ENCODE assay signal across 10 cellular contexts in the genomic region with DNA sequence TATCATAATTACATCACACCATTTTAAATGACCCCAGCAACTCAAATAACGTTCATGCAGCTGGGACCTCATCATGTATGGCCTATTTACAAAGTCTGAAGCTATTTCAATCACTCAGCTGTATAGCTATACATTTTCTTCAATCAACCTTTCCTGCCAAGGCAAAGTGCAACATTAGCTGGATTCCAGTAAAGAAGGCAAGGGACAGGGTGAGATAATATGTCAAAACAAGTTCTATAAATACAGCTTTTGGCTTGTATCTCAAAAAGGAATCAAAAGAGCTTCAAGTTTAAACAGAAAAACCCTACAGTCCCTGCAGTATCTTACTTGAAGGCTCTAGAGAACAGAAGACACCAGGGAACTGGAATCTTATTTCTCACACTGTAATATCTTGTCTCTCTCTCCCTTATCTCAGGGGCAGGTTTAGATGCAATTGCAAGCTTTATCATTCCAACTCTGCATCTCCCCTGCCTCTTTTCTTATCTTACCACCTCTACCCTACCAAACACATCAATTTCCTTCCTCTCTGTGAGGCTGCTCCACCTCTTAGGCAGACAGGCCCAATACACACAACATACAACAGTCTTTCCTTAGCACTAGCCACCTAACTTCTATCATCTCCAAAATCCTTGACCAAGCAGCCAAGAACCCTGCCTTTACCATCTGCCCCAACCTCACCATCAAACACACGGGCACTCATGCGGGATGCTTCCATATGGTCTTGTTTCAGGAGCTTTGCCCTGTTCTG. TPM values are rescaled to one million over a fixed set of nuclear protein-coding genes. Genes with fewer than 3 reads are reported as not detected.
DNase-seq lines count a peak whose midpoint lies in the region; ATAC-seq, FAIRE-seq and TF ChIP-seq lines count a peak whose summit lies in the region.
"Had no signal": no experiment of that assay in that cellular context is flagged by ENCODE, and none has a peak within 500 bp of the region (broad histone marks: within the 10 kb centered on the region; RNA-seq: fewer than 3 reads in every experiment).

No MANE protein-coding gene starts in this region.

- no peaks in the 10 kb centered on the region for H3K9me3 Mint-ChIP-seq in neural progenitor cell

- no peak overlapping the region for H2AFZ ChIP-seq in neural progenitor cell (replicated peaks)

- H3K4me3 Mint-ChIP-seq in neural progenitor cell: no peak overlapping the region

- no peak for TF ChIP-seq POLR2A in GM12891 (IDR thresholded peaks at IDR 0.05; ENCODE audit: low read depth, low read length)

- H3K4me1 ChIP-seq in neural progenitor cell (peaks cover 8% of the 10 kb centered on the region), left lung (peaks cover 36 to 98% of the 10 kb centered on the region in 2 donors)

- no peak overlapping the region for H3K4me3 ChIP-seq in neural progenitor cell
- no peak overlapping the region for H3K4me3 ChIP-seq in left lung
- H3K4me3 ChIP-seq: pancreas had no signal

- H3K27me3 ChIP-seq in neural progenitor cell: no peaks in the 10 kb centered on the region
- no peaks in the 10 kb centered on the region for H3K27me3 ChIP-seq in left lung
- H3K27me3 ChIP-seq: pancreas had no signal

- H3K79me2 ChIP-seq in neural progenitor cell (ENCODE audit: low read depth): peaks cover 100% of the 10 kb centered on the region

- no peak for DNase-seq in GM12891 (ENCODE audit: insufficient read length, low spot score)
- peak; percentile 44 for DNase-seq in NCI-H69 (lab: John Stamatoyannopoulos, UW)
- peak; percentile 57 to 90 for DNase-seq in cerebellar nuclear complex (lab: John Stamatoyannopoulos, UW)
- no peak for DNase-seq in neural progenitor cell (ENCODE audit: low spot score)
- no peak for DNase-seq in left lung
- no peak for DNase-seq in NCI-H345 treated with DMSO at 0.1 percent for 48 hours (lab: John Stamatoyannopoulos, UW; ENCODE audit: unreplicated experiment)
- DNase-seq in LoVo (ENCODE audit: low spot score): no peak
- DNase-seq: activated CD4-positive, alpha-beta T cell treated with anti-CD3 and anti-CD28 coated beads for 4 hours; pancreas had no signal

- H3K9ac ChIP-seq in neural progenitor cell: no peak overlapping the region

- H3K9me3 ChIP-seq in neural progenitor cell (ENCODE audit: low read depth) (no peaks in the 10 kb centered on the region), left lung (no peaks in the 10 kb centered on the region)
- H3K9me3 ChIP-seq: pancreas had no signal

- no peak overlapping the region for H3K27ac Mint-ChIP-seq in neural progenitor cell

- H3K27ac ChIP-seq in neural progenitor cell (peak overlapping the region; percentile 26), left lung (peak overlapping the region in 1 of 2 donors; percentile 16)
- H3K27ac ChIP-seq: pancreas had no signal

- peaks cover 8% of the 10 kb centered on the region for H3F3A ChIP-seq in neural progenitor cell (ENCODE audit: low read depth)

- no peak for TF ChIP-seq CTCF in neural progenitor cell (IDR thresholded peaks at IDR 0.05)
- no peak for TF ChIP-seq CTCF in left lung (IDR thresholded peaks at IDR 0.05)

- intact Hi-C loops in left lung (cut with DNase I): no loop called here

- H3K36me3 Mint-ChIP-seq in neural progenitor cell: peaks cover 4% of the 10 kb centered on the region

- H3K4me2 ChIP-seq in neural progenitor cell: no peak overlapping the region

- ATAC-seq in left lung (no peak), HG03280 (IDR thresholded peaks at IDR 0.05; ENCODE audit: unreplicated experiment) (no peak)
- ATAC-seq: pancreas had no signal

- H3K4me1 Mint-ChIP-seq in neural progenitor cell: peaks cover 25% of the 10 kb centered on the region

- FAIRE-seq in GM12891 (lab: Jason Lieb, UNC): peak; percentile 52
- FAIRE-seq: pancreas had no signal

- peaks cover 96% of the 10 kb centered on the region for H4K20me1 ChIP-seq in neural progenitor cell (ENCODE audit: low read depth)

- H3K27me3 Mint-ChIP-seq in neural progenitor cell (ENCODE audit: insufficient read depth, low read depth): peaks cover 4% of the 10 kb centered on the region

- H3K36me3 ChIP-seq in neural progenitor cell (no peaks in the 10 kb centered on the region), left lung (no peaks in the 10 kb centered on the region)
- H3K36me3 ChIP-seq: pancreas had no signal

TF ChIP-seq in GM12891, 5 proteins besides CTCF, POLR2A, EP300 and RAD21:
- no peak for TF ChIP-seq POLR2AphosphoS5 (IDR thresholded peaks at IDR 0.05; ENCODE audit: low read depth, low read length)
- no peak for TF ChIP-seq PAX5 (IDR thresholded peaks at IDR 0.05; ENCODE audit: insufficient read depth, low read length, severe bottlenecking)
- no peak for TF ChIP-seq SPI1 (IDR thresholded peaks at IDR 0.05; ENCODE audit: low read depth, low read length)
- no peak for TF ChIP-seq TAF1 (IDR thresholded peaks at IDR 0.05; ENCODE audit: low read depth, low read length)
- no peak for TF ChIP-seq POU2F2 (IDR thresholded peaks at IDR 0.05; ENCODE audit: low read depth, low read length)
TF ChIP-seq in GM12891: peak in this region for 0.

RNA-seq across cellular contexts. Expression of a gene that starts 34.5 kb away (rescaled TPM):
- polyA plus RNA-seq in GM12891 (2012; ENCODE audit: low read depth, missing spikeins): 25.7 TPM
- total RNA-seq in neural progenitor cell (ENCODE audit: low replicate concordance): 170 and 173 TPM in 2 replicates
- total RNA-seq in left lung: 100 to 1,000 TPM in 1 of 2 donors, 10 to 100 TPM in 1; 76.8 to 107 TPM

RNA-seq across cellular contexts. Expression of a gene that starts 47.0 kb away (rescaled TPM):
- polyA plus RNA-seq in GM12891 (2012; ENCODE audit: low read depth, missing spikeins): 58.2 TPM
- 60.4 and 73.6 TPM in 2 replicates for total RNA-seq in neural progenitor cell (ENCODE audit: low replicate concordance)
- 10 to 100 TPM; 61.4 to 75.2 TPM for total RNA-seq in left lung

Comparison
In these comparisons a context has a peak if more than half of its experiments do, and no peak if none do; other contexts are left out.
1. DNase-seq: peak in NCI-H69 (single experiment) and cerebellar nuclear complex (2 of 2); none in GM12891 (single experiment), neural progenitor cell (single experiment), left lung (0 of 2), NCI-H345 treated with DMSO at 0.1 percent for 48 hours (single experiment) and LoVo (single experiment).